Comparison of ENCODE assay signal across 1 cellular context in the genomic region with DNA sequence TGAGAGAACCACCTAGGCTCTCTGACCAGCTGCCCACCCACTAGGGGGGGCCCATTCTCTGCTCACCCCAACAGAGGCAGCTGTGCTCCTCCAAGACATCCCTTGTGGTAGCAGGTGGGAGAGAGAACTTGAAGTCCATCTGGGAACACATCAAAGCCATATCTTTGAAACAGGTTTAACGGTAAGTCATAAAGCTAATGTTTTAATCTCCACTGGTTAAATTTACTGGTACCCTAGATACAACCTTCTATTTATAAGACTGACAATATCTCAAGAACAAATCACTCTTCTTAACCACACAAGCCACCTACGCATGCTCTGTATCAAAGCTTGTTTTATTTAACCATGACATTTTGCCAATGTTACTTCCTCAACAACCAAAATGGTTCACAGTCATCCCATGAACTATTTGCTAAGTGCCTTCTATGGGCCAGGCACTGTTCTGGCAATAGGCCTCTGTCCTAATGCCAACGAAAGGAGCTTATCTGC.
TF ChIP-seq lines count a peak whose summit lies in the region.

No MANE protein-coding gene starts in this region.

TF ChIP-seq in liver, 16 proteins besides CTCF, POLR2A, EP300 and RAD21:
- no peak for TF ChIP-seq SP1 (IDR thresholded peaks at IDR 0.05)
- TF ChIP-seq EGR1 (IDR thresholded peaks at IDR 0.05; ENCODE audit: low read depth in 2 of 2): peak in 1 of 2 donors; percentile 17
- peak in 1 of 2 donors; percentile 16 for TF ChIP-seq RXRA (IDR thresholded peaks at IDR 0.05)
- TF ChIP-seq YY1 (IDR thresholded peaks at IDR 0.05): peak; percentile 55
